Comparison of ENCODE assay signal across 8 cellular contexts in genomic region chr1:109099871-109100757, GRCh38. TPM values are rescaled to one million over a fixed set of nuclear protein-coding genes. Genes with fewer than 3 reads are reported as not detected.
DNase-seq lines count a peak whose midpoint lies in the region; TF ChIP-seq lines count a peak whose summit lies in the region.

No MANE protein-coding gene starts in this region.

- peaks cover 32% of the 10 kb centered on the region for H3K36me3 Mint-ChIP-seq in activated T-helper 2 cell treated with anti-CD3 and anti-CD28 coated beads, Interferon-gamma antibody, Interleukin-2, Interleukin-4, amounts not matched to agents 10 μg/mL and 5 μg/mL and 100 μg/mL, durations not matched to agents 14 hours and 24 hours and 36 hours (ENCODE audit: low read depth)
- peaks cover 12% of the 10 kb centered on the region for H3K36me3 Mint-ChIP-seq in nephron (ENCODE audit: low read depth)
- H3K36me3 Mint-ChIP-seq in stimulated activated naive CD8-positive, alpha-beta T cell treated with anti-CD3 and anti-CD28 coated beads, Interleukin-15, Interleukin-2, amounts not matched to agents 100 ng/mL and 50 ng/mL, for 24 hours (ENCODE audit: low read depth) = peaks cover 45% of the 10 kb centered on the region

- peak overlapping the region; percentile 86 for H3K4me3 ChIP-seq in GM23248

- intact Hi-C loops in activated T-helper 2 cell treated with anti-CD3 and anti-CD28 coated beads, Interferon-gamma antibody, Interleukin-2, Interleukin-4, amounts not matched to agents 10 μg/mL and 5 μg/mL and 100 μg/mL, durations not matched to agents 14 hours and 24 hours and 36 hours (cut with micrococcal nuclease) = loop anchor here (1.0 to 5.0 kb wide), 4 partner anchors 10 to 92 kb away; partner anchors contain the start of gene TMEM167B

- peak; percentile 84 to 91 (median 85) for TF ChIP-seq CTCF in nephron (IDR thresholded peaks at IDR 0.05; ENCODE audit: unreplicated experiment in 3 of 3)

- peaks cover 31% of the 10 kb centered on the region for H3F3A ChIP-seq in GM23248 (ENCODE audit: insufficient read depth)

- peaks cover 51% of the 10 kb centered on the region for H3K79me2 ChIP-seq in GM23248 (ENCODE audit: insufficient read depth)

- H3K4me3 Mint-ChIP-seq in activated T-helper 2 cell treated with anti-CD3 and anti-CD28 coated beads, Interferon-gamma antibody, Interleukin-2, Interleukin-4, amounts not matched to agents 10 μg/mL and 5 μg/mL and 100 μg/mL, durations not matched to agents 14 hours and 24 hours and 36 hours (ENCODE audit: low read depth) = peak overlapping the region; percentile 99
- peak overlapping the region; percentile 97 to 98 (median 97) for H3K4me3 Mint-ChIP-seq in nephron
- H3K4me3 Mint-ChIP-seq in stimulated activated naive CD8-positive, alpha-beta T cell treated with anti-CD3 and anti-CD28 coated beads, Interleukin-15, Interleukin-2, amounts not matched to agents 100 ng/mL and 50 ng/mL, for 24 hours = peak overlapping the region; percentile 99

- WGBS in GM23248 (ENCODE audit: low coverage in 1 of 2, low lambda C conversion rate in 2 of 2, missing lambda C conversion rate in 2 of 2), 2 experiments = 1% methylated on average over 72 to 79 of the region's 79 CpGs

- H3K4me1 ChIP-seq in GM23248 (ENCODE audit: insufficient read depth) = peaks cover 6% of the 10 kb centered on the region; the same call in 1 of the 2 replicates

- no peaks in the 10 kb centered on the region for H3K27me3 Mint-ChIP-seq in activated T-helper 2 cell treated with anti-CD3 and anti-CD28 coated beads, Interferon-gamma antibody, Interleukin-2, Interleukin-4, amounts not matched to agents 10 μg/mL and 5 μg/mL and 100 μg/mL, durations not matched to agents 14 hours and 24 hours and 36 hours (ENCODE audit: low read depth)
- H3K27me3 Mint-ChIP-seq in nephron (ENCODE audit: low read depth) = no peaks in the 10 kb centered on the region
- no peaks in the 10 kb centered on the region for H3K27me3 Mint-ChIP-seq in stimulated activated naive CD8-positive, alpha-beta T cell treated with anti-CD3 and anti-CD28 coated beads, Interleukin-15, Interleukin-2, amounts not matched to agents 100 ng/mL and 50 ng/mL, for 24 hours

- H3K36me3 ChIP-seq in GM23248 (ENCODE audit: low read depth) = peaks cover 14% of the 10 kb centered on the region

- peak overlapping the region; percentile 76 for H3K27ac ChIP-seq in GM23248

- H3K27ac Mint-ChIP-seq in activated T-helper 2 cell treated with anti-CD3 and anti-CD28 coated beads, Interferon-gamma antibody, Interleukin-2, Interleukin-4, amounts not matched to agents 10 μg/mL and 5 μg/mL and 100 μg/mL, durations not matched to agents 14 hours and 24 hours and 36 hours = peak overlapping the region; percentile 94
- H3K27ac Mint-ChIP-seq in nephron = peak overlapping the region; percentile 93 to 98 (median 97)
- H3K27ac Mint-ChIP-seq in stimulated activated naive CD8-positive, alpha-beta T cell treated with anti-CD3 and anti-CD28 coated beads, Interleukin-15, Interleukin-2, amounts not matched to agents 100 ng/mL and 50 ng/mL, for 24 hours = peak overlapping the region; percentile 99

- H3K9me2 ChIP-seq in GM23248 (ENCODE audit: insufficient read depth) = no peaks in the 10 kb centered on the region

- peak overlapping the region; percentile 77 for H3K4me2 ChIP-seq in GM23248 (ENCODE audit: unreplicated experiment)

- no peaks in the 10 kb centered on the region for H4K20me1 ChIP-seq in GM23248 (ENCODE audit: insufficient read depth)

- H3K4me1 Mint-ChIP-seq in activated T-helper 2 cell treated with anti-CD3 and anti-CD28 coated beads, Interferon-gamma antibody, Interleukin-2, Interleukin-4, amounts not matched to agents 10 μg/mL and 5 μg/mL and 100 μg/mL, durations not matched to agents 14 hours and 24 hours and 36 hours (ENCODE audit: low read depth) = peaks cover 3% of the 10 kb centered on the region
- peaks cover 5% of the 10 kb centered on the region for H3K4me1 Mint-ChIP-seq in nephron
- peaks cover 12% of the 10 kb centered on the region for H3K4me1 Mint-ChIP-seq in stimulated activated naive CD8-positive, alpha-beta T cell treated with anti-CD3 and anti-CD28 coated beads, Interleukin-15, Interleukin-2, amounts not matched to agents 100 ng/mL and 50 ng/mL, for 24 hours (ENCODE audit: low read depth)

- in situ Hi-C loops in GM23248 (cut with MboI) = no loop called here

- no peaks in the 10 kb centered on the region for H3K27me3 ChIP-seq in GM23248 (replicated peaks; ENCODE audit: insufficient read depth)

- H3K9me3 Mint-ChIP-seq in activated T-helper 2 cell treated with anti-CD3 and anti-CD28 coated beads, Interferon-gamma antibody, Interleukin-2, Interleukin-4, amounts not matched to agents 10 μg/mL and 5 μg/mL and 100 μg/mL, durations not matched to agents 14 hours and 24 hours and 36 hours = no peaks in the 10 kb centered on the region
- H3K9me3 Mint-ChIP-seq in nephron = no peaks in the 10 kb centered on the region
- H3K9me3 Mint-ChIP-seq in stimulated activated naive CD8-positive, alpha-beta T cell treated with anti-CD3 and anti-CD28 coated beads, Interleukin-15, Interleukin-2, amounts not matched to agents 100 ng/mL and 50 ng/mL, for 24 hours = no peaks in the 10 kb centered on the region

- peak overlapping the region; percentile 94 for H3K9ac ChIP-seq in GM23248

- DNase-seq in EH (ENCODE audit: low read depth) (peak; percentile 96), GM23248 (peak; percentile 99), LHCN-M2 (ENCODE audit: low read depth) (peak; percentile 96), RPMI7951 (ENCODE audit: low read depth) (peak; percentile 97), fibroblast of peridontal ligament (ENCODE audit: extremely low read depth) (peak; percentile 96)
- peak; percentile 95 for DNase-seq in activated T-helper 2 cell treated with anti-CD3 and anti-CD28 coated beads, Interferon-gamma antibody, Interleukin-2, Interleukin-4, amounts not matched to agents 10 μg/mL and 5 μg/mL and 100 μg/mL, durations not matched to agents 14 hours and 24 hours and 36 hours (ENCODE audit: low spot score)

- peak overlapping the region; percentile 87 for H2AFZ ChIP-seq in GM23248

- H3K9me3 ChIP-seq in GM23248 (ENCODE audit: low read depth) = no peaks in the 10 kb centered on the region

RNA-seq across cellular contexts. Expression of gene TMEM167B, which starts 9.6 kb away (rescaled TPM):
- total RNA-seq in GM23248 (2014; rRNA removed; shearing (Covaris generic)) = 35.6 and 39.6 TPM in 2 replicates
- 27.7 and 29.0 TPM in 2 replicates for polyA plus RNA-seq in GM23248 (2016; fragmentation: Nextera tagmentation; extraction: Ambion mirVana)
- total RNA-seq in LHCN-M2 (2014; rRNA removed) = 14.6 and 16.5 TPM in 2 replicates
- 13.6 TPM for polyA plus RNA-seq in LHCN-M2 (2012)
- 25.8 and 26.3 TPM in 2 replicates for total RNA-seq in RPMI7951 (2014; rRNA removed; shearing (Covaris generic))
- total RNA-seq in activated T-helper 2 cell treated with anti-CD3 and anti-CD28 coated beads, Interferon-gamma antibody, Interleukin-2, Interleukin-4, amounts not matched to agents 10 μg/mL and 5 μg/mL and 100 μg/mL, durations not matched to agents 14 hours and 24 hours and 36 hours = 27.4 and 29.9 TPM in 2 replicates

RNA-seq across cellular contexts. Expression of gene ELAPOR1, which starts 13.8 kb away (rescaled TPM):
- total RNA-seq in GM23248 (2014; rRNA removed; shearing (Covaris generic)) = 0.51 and 0.54 TPM in 2 replicates
- polyA plus RNA-seq in GM23248 (2016; fragmentation: Nextera tagmentation; extraction: Ambion mirVana) = 0.56 and 1.2 TPM in 2 replicates
- 0.17 and 0.38 TPM in 2 replicates for total RNA-seq in LHCN-M2 (2014; rRNA removed)
- polyA plus RNA-seq in LHCN-M2 (2012) = 1.3 TPM
- 0.29 and 0.36 TPM in 2 replicates for total RNA-seq in RPMI7951 (2014; rRNA removed; shearing (Covaris generic))
- 17.5 and 19.7 TPM in 2 replicates for total RNA-seq in activated T-helper 2 cell treated with anti-CD3 and anti-CD28 coated beads, Interferon-gamma antibody, Interleukin-2, Interleukin-4, amounts not matched to agents 10 μg/mL and 5 μg/mL and 100 μg/mL, durations not matched to agents 14 hours and 24 hours and 36 hours

RNA-seq across cellular contexts. Expression of gene TAF13, which starts 24.3 kb away (rescaled TPM):
- total RNA-seq in GM23248 (2014; rRNA removed; shearing (Covaris generic)) = 166 and 197 TPM in 2 replicates
- 93.2 and 97.9 TPM in 2 replicates for polyA plus RNA-seq in GM23248 (2016; fragmentation: Nextera tagmentation; extraction: Ambion mirVana)
- 67.0 and 72.4 TPM in 2 replicates for total RNA-seq in LHCN-M2 (2014; rRNA removed)
- polyA plus RNA-seq in LHCN-M2 (2012) = 50.2 TPM
- 55.9 and 80.2 TPM in 2 replicates for total RNA-seq in RPMI7951 (2014; rRNA removed; shearing (Covaris generic))
- total RNA-seq in activated T-helper 2 cell treated with anti-CD3 and anti-CD28 coated beads, Interferon-gamma antibody, Interleukin-2, Interleukin-4, amounts not matched to agents 10 μg/mL and 5 μg/mL and 100 μg/mL, durations not matched to agents 14 hours and 24 hours and 36 hours = 21.6 and 25.0 TPM in 2 replicates

RNA-seq across cellular contexts. Expression of gene WDR47, which starts 58.2 kb away (rescaled TPM):
- 17.9 and 19.0 TPM in 2 replicates for total RNA-seq in GM23248 (2014; rRNA removed; shearing (Covaris generic))
- 12.2 and 15.5 TPM in 2 replicates for polyA plus RNA-seq in GM23248 (2016; fragmentation: Nextera tagmentation; extraction: Ambion mirVana)
- total RNA-seq in LHCN-M2 (2014; rRNA removed) = 22.0 and 25.3 TPM in 2 replicates
- 6.5 TPM for polyA plus RNA-seq in LHCN-M2 (2012)
- 18.7 and 24.3 TPM in 2 replicates for total RNA-seq in RPMI7951 (2014; rRNA removed; shearing (Covaris generic))
- 10.4 and 11.1 TPM in 2 replicates for total RNA-seq in activated T-helper 2 cell treated with anti-CD3 and anti-CD28 coated beads, Interferon-gamma antibody, Interleukin-2, Interleukin-4, amounts not matched to agents 10 μg/mL and 5 μg/mL and 100 μg/mL, durations not matched to agents 14 hours and 24 hours and 36 hours

Comparison
In these comparisons a context has a peak if more than half of its experiments do, and no peak if none do; other contexts are left out.
1. Peak in every context shown above with its lines: DNase-seq, H3K4me3 ChIP-seq and H3K27ac ChIP-seq.
2. RNA of gene ELAPOR1, which starts 13.8 kb away (total RNA-seq): 17.5 to 19.7 TPM in activated T-helper 2 cell treated with anti-CD3 and anti-CD28 coated beads, Interferon-gamma antibody, Interleukin-2, Interleukin-4, amounts not matched to agents 10 μg/mL and 5 μg/mL and 100 μg/mL, durations not matched to agents 14 hours and 24 hours and 36 hours; 0.51 to 0.54 TPM in GM23248, 0.29 to 0.36 TPM in RPMI7951 and 0.17 to 0.38 TPM in LHCN-M2; every median in the first group is over 10 times any median in the second.